ENCODE assay signal across 1 cellular context in the genomic region with DNA sequence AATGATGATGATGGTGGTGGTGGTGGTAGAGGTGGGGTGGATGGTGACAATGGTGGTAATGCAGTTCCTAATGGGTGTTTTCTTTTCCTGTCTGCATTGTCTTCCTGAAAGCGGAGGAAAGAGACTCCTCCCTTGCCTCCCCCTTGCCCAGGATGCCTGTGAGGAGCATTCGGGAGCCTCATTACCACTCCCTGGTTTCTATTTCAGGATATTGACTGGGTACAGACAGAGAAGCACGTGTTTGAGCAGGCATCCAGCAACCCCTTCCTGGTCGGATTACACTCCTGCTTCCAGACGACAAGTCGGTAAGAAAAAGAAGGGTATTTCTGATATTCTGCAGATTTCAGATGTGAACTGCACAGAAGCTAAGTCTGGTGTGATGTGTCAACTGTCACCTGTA.
TF ChIP-seq lines count a peak whose summit lies in the region.

No MANE protein-coding gene starts in this region.

TF ChIP-seq in HepG2, 621 proteins besides CTCF, POLR2A, EP300 and RAD21:
- TF ChIP-seq, protein P1, sequence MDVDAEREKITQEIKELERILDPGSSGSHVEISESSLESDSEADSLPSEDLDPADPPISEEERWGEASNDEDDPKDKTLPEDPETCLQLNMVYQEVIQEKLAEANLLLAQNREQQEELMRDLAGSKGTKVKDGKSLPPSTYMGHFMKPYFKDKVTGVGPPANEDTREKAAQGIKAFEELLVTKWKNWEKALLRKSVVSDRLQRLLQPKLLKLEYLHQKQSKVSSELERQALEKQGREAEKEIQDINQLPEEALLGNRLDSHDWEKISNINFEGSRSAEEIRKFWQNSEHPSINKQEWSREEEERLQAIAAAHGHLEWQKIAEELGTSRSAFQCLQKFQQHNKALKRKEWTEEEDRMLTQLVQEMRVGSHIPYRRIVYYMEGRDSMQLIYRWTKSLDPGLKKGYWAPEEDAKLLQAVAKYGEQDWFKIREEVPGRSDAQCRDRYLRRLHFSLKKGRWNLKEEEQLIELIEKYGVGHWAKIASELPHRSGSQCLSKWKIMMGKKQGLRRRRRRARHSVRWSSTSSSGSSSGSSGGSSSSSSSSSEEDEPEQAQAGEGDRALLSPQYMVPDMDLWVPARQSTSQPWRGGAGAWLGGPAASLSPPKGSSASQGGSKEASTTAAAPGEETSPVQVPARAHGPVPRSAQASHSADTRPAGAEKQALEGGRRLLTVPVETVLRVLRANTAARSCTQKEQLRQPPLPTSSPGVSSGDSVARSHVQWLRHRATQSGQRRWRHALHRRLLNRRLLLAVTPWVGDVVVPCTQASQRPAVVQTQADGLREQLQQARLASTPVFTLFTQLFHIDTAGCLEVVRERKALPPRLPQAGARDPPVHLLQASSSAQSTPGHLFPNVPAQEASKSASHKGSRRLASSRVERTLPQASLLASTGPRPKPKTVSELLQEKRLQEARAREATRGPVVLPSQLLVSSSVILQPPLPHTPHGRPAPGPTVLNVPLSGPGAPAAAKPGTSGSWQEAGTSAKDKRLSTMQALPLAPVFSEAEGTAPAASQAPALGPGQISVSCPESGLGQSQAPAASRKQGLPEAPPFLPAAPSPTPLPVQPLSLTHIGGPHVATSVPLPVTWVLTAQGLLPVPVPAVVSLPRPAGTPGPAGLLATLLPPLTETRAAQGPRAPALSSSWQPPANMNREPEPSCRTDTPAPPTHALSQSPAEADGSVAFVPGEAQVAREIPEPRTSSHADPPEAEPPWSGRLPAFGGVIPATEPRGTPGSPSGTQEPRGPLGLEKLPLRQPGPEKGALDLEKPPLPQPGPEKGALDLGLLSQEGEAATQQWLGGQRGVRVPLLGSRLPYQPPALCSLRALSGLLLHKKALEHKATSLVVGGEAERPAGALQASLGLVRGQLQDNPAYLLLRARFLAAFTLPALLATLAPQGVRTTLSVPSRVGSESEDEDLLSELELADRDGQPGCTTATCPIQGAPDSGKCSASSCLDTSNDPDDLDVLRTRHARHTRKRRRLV (CRISPR knock-in tag; IDR thresholded peaks at IDR 0.05): no peak
- no peak for TF ChIP-seq ZNF362 (CRISPR knock-in tag; IDR thresholded peaks at IDR 0.05; ENCODE audit: borderline replicate concordance)
- no peak for TF ChIP-seq KLF11 (CRISPR knock-in tag; IDR thresholded peaks at IDR 0.05)
- no peak for TF ChIP-seq ONECUT2 (CRISPR knock-in tag; IDR thresholded peaks at IDR 0.05)
- no peak for TF ChIP-seq ZNF333 (CRISPR knock-in tag; IDR thresholded peaks at IDR 0.05; ENCODE audit: borderline replicate concordance)
- TF ChIP-seq HMGA1 (CRISPR knock-in tag; conservative IDR thresholded peaks at IDR 0.05): no peak
- TF ChIP-seq ELF1 (CRISPR knock-in tag; IDR thresholded peaks at IDR 0.05): no peak
- no peak for TF ChIP-seq PCBP2 (optimal IDR thresholded peaks at IDR 0.05; ENCODE audit: low read depth, low read length, poor library complexity, severe bottlenecking)
